9 cellular contexts compared by ENCODE assay signal in the genomic region with DNA sequence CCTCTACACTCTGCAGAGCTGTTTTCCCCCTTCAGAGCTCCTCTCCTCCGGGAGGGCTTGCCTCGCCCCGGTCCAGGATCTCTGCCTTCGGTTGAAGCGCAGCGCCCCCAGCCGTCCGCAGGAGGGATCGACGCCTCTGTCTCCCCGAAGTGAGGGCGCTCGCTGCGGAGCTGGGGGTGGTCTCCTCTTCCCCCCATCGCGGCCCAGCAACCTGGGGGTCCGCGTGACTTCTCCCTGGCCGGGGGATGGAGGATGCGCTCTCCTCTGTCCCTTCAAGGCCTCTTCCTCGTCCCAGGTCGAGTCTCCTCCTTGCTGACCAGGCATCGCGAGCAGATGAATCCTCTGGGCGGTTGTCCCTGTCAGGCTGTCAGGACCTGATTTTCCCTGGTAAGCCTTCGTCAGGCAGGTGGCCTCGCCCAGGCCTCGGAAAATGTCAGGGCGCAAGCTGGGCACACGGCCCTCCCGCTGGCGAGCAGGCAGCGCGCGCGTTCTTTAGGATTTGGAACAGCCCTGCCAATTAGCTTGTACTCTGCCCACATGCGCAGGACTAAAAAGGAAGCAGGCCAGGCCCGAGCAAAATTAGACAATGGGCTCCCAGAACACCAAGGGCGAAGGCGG.
A peak's percentile ranks its signal among the peaks of the same experiment; 100 is the strongest.
DNase-seq lines count a peak whose midpoint lies in the region; ATAC-seq lines count a peak whose summit lies in the region.
"Had no signal": no experiment of that assay in that cellular context is flagged by ENCODE, and none has a peak within 500 bp of the region (broad histone marks: within the 10 kb centered on the region; RNA-seq: fewer than 3 reads in every experiment).

No MANE protein-coding gene starts in this region.

- peak; percentile 48 for DNase-seq in activated CD4-positive, CD25-positive, alpha-beta regulatory T cell treated with anti-CD3 and anti-CD28 coated beads, Interleukin-2, amount 50 U/mL, for 72 hours
- DNase-seq in SK-MEL-5 (ENCODE audit: low read depth, low spot score) (peak; percentile 76), immature natural killer cell (peak; percentile 38 to 49 (median 43)), SK-N-DZ (ENCODE audit: low spot score) (no peak)
- peak; percentile 21 to 25 for DNase-seq in central memory CD8-positive, alpha-beta T cell (ENCODE audit: low spot score in 2 of 2)
- DNase-seq: naive B cell had no signal

- H3K9me3 ChIP-seq in skeletal muscle satellite cell (replicated peaks; ENCODE audit: low read length): no peaks in the 10 kb centered on the region

- H3K9ac ChIP-seq in skeletal muscle satellite cell (ENCODE audit: low read depth, low read length): peak overlapping the region; percentile 79

- peak overlapping the region; percentile 78 for H3K4me3 ChIP-seq in skeletal muscle satellite cell (ENCODE audit: low read length)

- in situ Hi-C loops in SK-MEL-5 (cut with HindIII; ENCODE audit: low pct_unique_long_range_greater_than_20kb, low sequenced_read_pairs): no loop called here

- no peak for ATAC-seq in activated CD4-positive, CD25-positive, alpha-beta regulatory T cell treated with anti-CD3 and anti-CD28 coated beads, Interleukin-2, amount 50 U/mL, for 24 hours
- peak; percentile 60 for ATAC-seq in HG03460 (IDR thresholded peaks at IDR 0.05; ENCODE audit: unreplicated experiment)
- ATAC-seq in central memory CD8-positive, alpha-beta T cell (replicated peaks; ENCODE audit: extremely low read depth, poor library complexity, severe bottlenecking): no peak

- peak overlapping the region; percentile 99 for H3K4me2 ChIP-seq in skeletal muscle satellite cell (ENCODE audit: low read length)

- H3K36me3 ChIP-seq in skeletal muscle satellite cell (ENCODE audit: insufficient read depth, low read length): no peaks in the 10 kb centered on the region

- H3K4me1 Mint-ChIP-seq in central memory CD8-positive, alpha-beta T cell: peaks cover 18% of the 10 kb centered on the region
- peaks cover 14 to 23% of the 10 kb centered on the region in 2 donors for H3K4me1 Mint-ChIP-seq in immature natural killer cell

- no peak overlapping the region for H3K27ac Mint-ChIP-seq in central memory CD8-positive, alpha-beta T cell (ENCODE audit: low read depth)
- no peak overlapping the region for H3K27ac Mint-ChIP-seq in immature natural killer cell
- H3K27ac Mint-ChIP-seq: naive B cell had no signal

- H3K4me1 ChIP-seq in skeletal muscle satellite cell (ENCODE audit: control insufficient read depth, insufficient read depth, low read length): peaks cover 12% of the 10 kb centered on the region

- H3K36me3 Mint-ChIP-seq in central memory CD8-positive, alpha-beta T cell (ENCODE audit: insufficient read depth): peaks cover 4% of the 10 kb centered on the region
- no peaks in the 10 kb centered on the region for H3K36me3 Mint-ChIP-seq in immature natural killer cell
- H3K36me3 Mint-ChIP-seq: naive B cell had no signal

- H3K9me3 Mint-ChIP-seq in central memory CD8-positive, alpha-beta T cell: no peaks in the 10 kb centered on the region
- H3K9me3 Mint-ChIP-seq in immature natural killer cell: no peaks in the 10 kb centered on the region
- H3K9me3 Mint-ChIP-seq: naive B cell had no signal

- H3K4me3 Mint-ChIP-seq in central memory CD8-positive, alpha-beta T cell: no peak overlapping the region
- H3K4me3 Mint-ChIP-seq in immature natural killer cell: peak overlapping the region in 3 of 5 donors; percentile 23 to 63 (median 33)

- H3K27me3 ChIP-seq in skeletal muscle satellite cell (ENCODE audit: control insufficient read depth, insufficient read depth, low read length): no peaks in the 10 kb centered on the region

- H3K27me3 Mint-ChIP-seq in central memory CD8-positive, alpha-beta T cell: peaks cover 9% of the 10 kb centered on the region
- peaks cover 2 to 11% (median 2%) of the 10 kb centered on the region in 3 donors for H3K27me3 Mint-ChIP-seq in immature natural killer cell (ENCODE audit: low read depth in 3 of 3)
